8 cellular contexts compared by ENCODE assay signal in the genomic region with DNA sequence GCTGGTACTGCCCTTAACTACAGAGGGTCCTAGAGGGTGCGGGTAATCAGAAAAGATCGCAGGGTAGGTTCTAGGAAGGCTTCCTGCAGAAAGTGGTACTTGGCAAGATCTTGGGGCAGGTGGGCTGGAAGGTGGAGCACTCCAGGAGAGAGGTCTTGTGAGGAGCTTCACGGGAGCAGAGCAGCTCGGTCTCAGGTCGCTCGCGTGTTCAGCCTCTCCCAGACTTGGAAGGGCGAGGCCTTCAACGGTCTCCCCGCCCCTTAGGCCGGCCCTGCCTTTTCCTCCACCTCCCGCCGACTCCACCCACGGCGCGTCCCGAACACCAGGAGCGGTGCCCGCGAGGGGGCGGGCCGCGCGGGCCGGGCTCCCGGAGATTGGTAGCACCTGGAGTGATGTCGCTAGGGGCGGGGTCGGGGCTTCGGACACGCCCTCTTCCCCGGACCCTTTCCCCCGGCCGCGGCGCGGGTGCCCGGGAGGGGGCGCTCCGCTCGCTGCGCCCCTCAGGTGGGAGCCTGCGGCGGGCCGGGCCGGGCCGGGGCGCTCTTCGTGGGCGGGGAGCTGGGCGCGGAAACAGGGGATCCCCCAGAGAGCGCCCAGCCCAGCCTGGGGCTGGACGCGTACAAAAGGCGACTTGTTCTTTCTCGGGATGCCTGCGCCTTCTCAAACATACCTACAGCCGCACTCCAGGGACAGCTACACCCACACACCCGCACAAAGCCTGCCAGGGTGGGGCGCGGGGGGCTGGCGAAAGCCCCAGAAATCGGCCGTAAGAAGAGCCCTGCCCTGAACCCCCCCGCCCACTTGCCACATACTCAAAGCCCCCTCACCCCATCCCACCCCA. TPM values are rescaled to one million over a fixed set of nuclear protein-coding genes. Genes with fewer than 3 reads are reported as not detected.
DNase-seq lines count a peak whose midpoint lies in the region; ATAC-seq, FAIRE-seq and TF ChIP-seq lines count a peak whose summit lies in the region.

No MANE protein-coding gene starts in this region.

- H3K27ac ChIP-seq in SJSA1 (no peak overlapping the region), pancreas (peak overlapping the region; percentile 71 to 85 (median 77)), tibial nerve (peak overlapping the region; percentile 70 to 96 (median 86))

- peak; percentile 77 for ATAC-seq in GM21528 (IDR thresholded peaks at IDR 0.05; ENCODE audit: low FRiP score, unreplicated experiment)
- peak; percentile 74 to 84 (median 80) for ATAC-seq in pancreas

- peak in 1 of 2 donors; percentile 77 for TF ChIP-seq POLR2A in tibial nerve (IDR thresholded peaks at IDR 0.05)

- WGBS in pancreas, 2 donors = 3% methylated on average over 55 to 66 of the region's 66 CpGs
- 7 to 8% methylated on average over 19 to 23 of the region's 66 CpGs for WGBS in tibial nerve, 2 donors

- DNase-seq in DMS114 treated with DMSO at 0.1 percent for 48 hours (lab: John Stamatoyannopoulos, UW; ENCODE audit: unreplicated experiment) (peak; percentile 81), HuH-7.5 (ENCODE audit: low spot score) (peak; percentile 97), SJSA1 (ENCODE audit: low read depth in 1 of 2, low spot score in 2 of 2) (peak; percentile 92 to 96), globus pallidus (ENCODE audit: low spot score) (peak; percentile 34), pancreas (peak; percentile 96 to 99 (median 98)), tibial nerve (ENCODE audit: low spot score in 2 of 2) (peak; percentile 90 to 95)
- peak; percentile 96 for DNase-seq in activated naive CD4-positive, alpha-beta T cell treated with anti-CD3 and anti-CD28 coated beads, Interleukin-2, amount 10 ng/mL, durations not matched to agents 7 days and 5 days

- TF ChIP-seq CTCF in pancreas (IDR thresholded peaks at IDR 0.05) = peak; percentile 76 to 84 (median 80)
- peak; percentile 80 to 93 (median 86) for TF ChIP-seq CTCF in tibial nerve (IDR thresholded peaks at IDR 0.05)

- H3K9me3 Mint-ChIP-seq in activated naive CD4-positive, alpha-beta T cell treated with anti-CD3 and anti-CD28 coated beads, Interleukin-2, amount 10 ng/mL, durations not matched to agents 7 days and 5 days = no peaks in the 10 kb centered on the region

- CTCF ChIA-PET in activated naive CD4-positive, alpha-beta T cell treated with anti-CD3 and anti-CD28 coated beads, Interleukin-2, amount 10 ng/mL, durations not matched to agents 7 days and 5 days (lab: Charles Lee) = interaction anchor here (0.7 to 9.9 kb wide), 15 partner anchors 8 to 153 kb away, joined by 3 to 97 read pairs (median 5); no protein-coding TSS in a partner anchor

- H3K4me1 Mint-ChIP-seq in activated naive CD4-positive, alpha-beta T cell treated with anti-CD3 and anti-CD28 coated beads, Interleukin-2, amount 10 ng/mL, durations not matched to agents 7 days and 5 days = peaks cover 25% of the 10 kb centered on the region

- TF ChIP-seq EP300 in tibial nerve (IDR thresholded peaks at IDR 0.05) = peak; percentile 59 to 78

- peaks cover 25% of the 10 kb centered on the region for H3K4me1 ChIP-seq in SJSA1 (replicated peaks)
- H3K4me1 ChIP-seq in pancreas = peaks cover 56 to 73% (median 68%) of the 10 kb centered on the region in 3 donors
- peaks cover 6 to 100% (median 89%) of the 10 kb centered on the region in 4 donors for H3K4me1 ChIP-seq in tibial nerve

- peaks cover 28% of the 10 kb centered on the region for H3K27me3 Mint-ChIP-seq in activated naive CD4-positive, alpha-beta T cell treated with anti-CD3 and anti-CD28 coated beads, Interleukin-2, amount 10 ng/mL, durations not matched to agents 7 days and 5 days

- H3K27me3 ChIP-seq in SJSA1 (replicated peaks) (no peaks in the 10 kb centered on the region), pancreas (no peaks in the 10 kb centered on the region), tibial nerve (no peaks in the 10 kb centered on the region)

- H3K4me3 Mint-ChIP-seq in activated naive CD4-positive, alpha-beta T cell treated with anti-CD3 and anti-CD28 coated beads, Interleukin-2, amount 10 ng/mL, durations not matched to agents 7 days and 5 days = peak overlapping the region; percentile 56

- intact Hi-C loops in pancreas (cut with DNase I) = no loop called here

- FAIRE-seq in pancreas (lab: Jason Lieb, UNC) = no peak

- H3K36me3 Mint-ChIP-seq in activated naive CD4-positive, alpha-beta T cell treated with anti-CD3 and anti-CD28 coated beads, Interleukin-2, amount 10 ng/mL, durations not matched to agents 7 days and 5 days = no peaks in the 10 kb centered on the region

- no peak overlapping the region for H3K27ac Mint-ChIP-seq in activated naive CD4-positive, alpha-beta T cell treated with anti-CD3 and anti-CD28 coated beads, Interleukin-2, amount 10 ng/mL, durations not matched to agents 7 days and 5 days

- H3K36me3 ChIP-seq in SJSA1 = peaks cover 7% of the 10 kb centered on the region; the same call in 1 of the 2 replicates
- H3K36me3 ChIP-seq in pancreas = no peaks in the 10 kb centered on the region
- H3K36me3 ChIP-seq in tibial nerve = no peaks in the 10 kb centered on the region

- H3K4me3 ChIP-seq in SJSA1 (peak overlapping the region; percentile 29), pancreas (peak overlapping the region in 2 of 4 donors; percentile 15 to 35), tibial nerve (peak overlapping the region; percentile 13 to 49 (median 26))

- H3K9me3 ChIP-seq in SJSA1 (replicated peaks) = no peaks in the 10 kb centered on the region
- no peaks in the 10 kb centered on the region for H3K9me3 ChIP-seq in pancreas
- H3K9me3 ChIP-seq in tibial nerve = no peaks in the 10 kb centered on the region

RNA-seq across cellular contexts. Expression of gene AHDC1, which starts 35.5 kb away (rescaled TPM):
- total RNA-seq in SJSA1 (2014; rRNA removed; shearing (Covaris generic)) = 2.9 and 4.1 TPM in 2 replicates
- 10 to 100 TPM; 10.4 to 22.4 (median 13.7) TPM for total RNA-seq in pancreas
- 10 to 100 TPM; 16.3 to 27.5 TPM for polyA plus RNA-seq in pancreas
- total RNA-seq in tibial nerve = 10 to 100 TPM; 26.4 to 39.9 (median 34.6) TPM

Comparison
In these comparisons a context has a peak if more than half of its experiments do, and no peak if none do; other contexts are left out.
1. DNase-seq: peak in every context shown above with its lines; median percentile 98 in pancreas; 97 in HuH-7.5; 96 in activated naive CD4-positive, alpha-beta T cell treated with anti-CD3 and anti-CD28 coated beads, Interleukin-2, amount 10 ng/mL, durations not matched to agents 7 days and 5 days; 94 in SJSA1; 92 in tibial nerve; 81 in DMS114 treated with DMSO at 0.1 percent for 48 hours; 34 in globus pallidus.